Comparison of ENCODE assay signal across 2 cellular contexts in the genomic region with DNA sequence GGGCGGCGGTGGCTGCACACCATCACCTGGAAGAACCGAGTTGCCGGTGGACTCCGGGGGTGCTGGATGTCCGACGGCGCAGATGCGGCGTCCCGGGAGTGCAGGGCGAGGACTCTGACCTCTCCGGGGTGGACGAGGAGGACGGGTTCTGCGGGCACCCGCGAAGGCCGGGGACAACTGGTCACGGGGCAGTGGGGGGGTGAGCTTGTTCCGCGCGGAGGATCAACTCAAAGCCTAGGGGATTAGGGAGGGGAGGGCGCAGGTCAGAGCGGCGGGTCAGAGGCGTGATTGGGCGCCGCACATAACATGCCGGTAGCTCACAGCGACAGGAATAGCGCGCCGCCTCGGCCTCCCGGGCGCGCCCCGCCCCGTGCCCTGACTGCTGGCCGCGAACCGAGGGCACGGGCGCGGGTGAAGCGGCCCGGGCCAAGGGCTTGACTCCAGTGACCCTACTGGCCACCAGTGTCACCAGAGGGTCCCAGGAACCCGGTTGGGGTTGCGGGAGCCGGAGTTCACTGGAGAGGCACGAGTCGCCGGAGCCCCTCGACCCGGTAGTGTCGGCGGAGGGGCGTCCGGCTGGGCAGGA.
TF ChIP-seq lines count a peak whose summit lies in the region.

A gene with protein sequence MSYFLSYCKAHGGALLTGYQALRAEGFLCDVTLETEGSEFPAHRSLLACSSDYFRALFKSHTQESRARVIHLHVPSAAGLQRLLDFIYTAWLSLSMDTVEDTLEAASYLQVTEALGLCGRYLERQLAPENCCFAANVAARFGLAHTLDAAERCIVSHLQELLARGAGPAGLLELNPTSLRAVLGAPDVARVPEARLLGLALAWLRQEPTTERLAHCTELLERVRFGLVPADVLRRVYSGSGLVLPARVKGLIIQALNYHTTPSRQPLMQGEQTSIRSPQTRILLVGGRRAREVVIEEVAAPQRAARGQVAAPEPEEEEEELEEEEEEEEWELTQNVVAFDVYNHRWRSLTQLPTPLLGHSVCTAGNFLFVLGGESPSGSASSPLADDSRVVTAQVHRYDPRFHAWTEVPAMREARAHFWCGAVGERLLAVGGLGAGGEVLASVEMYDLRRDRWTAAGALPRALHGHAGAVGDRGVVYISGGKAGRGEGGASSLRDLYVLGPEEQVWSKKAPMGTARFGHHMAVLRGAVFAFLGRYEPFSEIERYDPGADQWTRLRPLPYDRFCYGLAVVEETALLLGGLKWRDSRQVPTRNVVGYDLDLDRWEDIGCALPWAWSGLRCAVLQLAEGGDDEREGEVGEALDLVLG (minus strand): TSS at position 179 of the 586 bp plus-strand sequence. CDS start 542 bp downstream, outside the sequence.

TF ChIP-seq in liver, 16 proteins besides CTCF, POLR2A, EP300 and RAD21 (continued from another document):
- TF ChIP-seq GABPA (IDR thresholded peaks at IDR 0.05 in 1 of 2, conservative IDR thresholded peaks at IDR 0.05 in 1 of 2) (no peak), JUND (IDR thresholded peaks at IDR 0.05) (no peak), FOXA1 (IDR thresholded peaks at IDR 0.05) (no peak), HNF4A (conservative IDR thresholded peaks at IDR 0.05) (peak in 1 of 2 donors; percentile 23), FOXA2 (IDR thresholded peaks at IDR 0.05) (no peak)
- TF ChIP-seq, protein P1, sequence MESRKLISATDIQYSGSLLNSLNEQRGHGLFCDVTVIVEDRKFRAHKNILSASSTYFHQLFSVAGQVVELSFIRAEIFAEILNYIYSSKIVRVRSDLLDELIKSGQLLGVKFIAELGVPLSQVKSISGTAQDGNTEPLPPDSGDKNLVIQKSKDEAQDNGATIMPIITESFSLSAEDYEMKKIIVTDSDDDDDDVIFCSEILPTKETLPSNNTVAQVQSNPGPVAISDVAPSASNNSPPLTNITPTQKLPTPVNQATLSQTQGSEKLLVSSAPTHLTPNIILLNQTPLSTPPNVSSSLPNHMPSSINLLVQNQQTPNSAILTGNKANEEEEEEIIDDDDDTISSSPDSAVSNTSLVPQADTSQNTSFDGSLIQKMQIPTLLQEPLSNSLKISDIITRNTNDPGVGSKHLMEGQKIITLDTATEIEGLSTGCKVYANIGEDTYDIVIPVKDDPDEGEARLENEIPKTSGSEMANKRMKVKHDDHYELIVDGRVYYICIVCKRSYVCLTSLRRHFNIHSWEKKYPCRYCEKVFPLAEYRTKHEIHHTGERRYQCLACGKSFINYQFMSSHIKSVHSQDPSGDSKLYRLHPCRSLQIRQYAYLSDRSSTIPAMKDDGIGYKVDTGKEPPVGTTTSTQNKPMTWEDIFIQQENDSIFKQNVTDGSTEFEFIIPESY (IDR thresholded peaks at IDR 0.05): no peak

TF ChIP-seq in HepG2, 621 proteins besides CTCF, POLR2A, EP300 and RAD21 (continued from another document):
- TF ChIP-seq TOE1 (CRISPR knock-in tag; IDR thresholded peaks at IDR 0.05) (no peak), MTA3 (CRISPR knock-in tag; IDR thresholded peaks at IDR 0.05) (no peak)
- TF ChIP-seq, protein P2, sequence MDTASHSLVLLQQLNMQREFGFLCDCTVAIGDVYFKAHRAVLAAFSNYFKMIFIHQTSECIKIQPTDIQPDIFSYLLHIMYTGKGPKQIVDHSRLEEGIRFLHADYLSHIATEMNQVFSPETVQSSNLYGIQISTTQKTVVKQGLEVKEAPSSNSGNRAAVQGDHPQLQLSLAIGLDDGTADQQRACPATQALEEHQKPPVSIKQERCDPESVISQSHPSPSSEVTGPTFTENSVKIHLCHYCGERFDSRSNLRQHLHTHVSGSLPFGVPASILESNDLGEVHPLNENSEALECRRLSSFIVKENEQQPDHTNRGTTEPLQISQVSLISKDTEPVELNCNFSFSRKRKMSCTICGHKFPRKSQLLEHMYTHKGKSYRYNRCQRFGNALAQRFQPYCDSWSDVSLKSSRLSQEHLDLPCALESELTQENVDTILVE (CRISPR knock-in tag; IDR thresholded peaks at IDR 0.05): no peak
- TF ChIP-seq, protein P3, sequence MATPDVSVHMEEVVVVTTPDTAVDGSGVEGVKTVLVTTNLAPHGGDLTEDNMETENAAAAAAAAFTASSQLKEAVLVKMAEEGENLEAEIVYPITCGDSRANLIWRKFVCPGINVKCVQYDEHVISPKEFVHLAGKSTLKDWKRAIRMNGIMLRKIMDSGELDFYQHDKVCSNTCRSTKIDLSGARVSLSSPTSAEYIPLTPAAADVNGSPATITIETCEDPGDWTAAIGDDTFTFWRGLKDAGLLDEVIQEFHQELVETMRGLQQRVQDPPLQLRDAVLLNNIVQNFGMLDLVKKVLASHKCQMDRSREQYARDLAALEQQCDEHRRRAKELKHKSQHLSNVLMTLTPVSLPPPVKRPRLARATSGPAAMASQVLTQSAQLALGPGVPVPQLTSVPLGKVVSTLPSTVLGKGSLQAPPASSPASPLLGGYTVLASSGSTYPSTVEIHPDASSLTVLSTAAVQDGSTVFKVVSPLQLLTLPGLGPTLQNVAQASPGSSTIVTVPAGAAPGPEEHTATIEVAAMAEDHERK (CRISPR knock-in tag; IDR thresholded peaks at IDR 0.05; ENCODE audit: low read depth): no peak
TF ChIP-seq in HepG2: peak in this region for 0.
